ENCODE assay signal across 1 cellular context in genomic region chr15:47477253-47477652, GRCh38.
TF ChIP-seq lines count a peak whose summit lies in the region.

No MANE protein-coding gene starts in this region.

TF ChIP-seq in SK-N-SH, 30 proteins besides CTCF, POLR2A, EP300 and RAD21 (continued from another document):
- TF ChIP-seq USF2 (IDR thresholded peaks at IDR 0.05; ENCODE audit: borderline replicate concordance, low read depth, low read length) (no peak), FOXM1 (IDR thresholded peaks at IDR 0.05; ENCODE audit: low read depth) (no peak), EZH2phosphoT487 (IDR thresholded peaks at IDR 0.05; ENCODE audit: borderline replicate concordance, low read depth) (no peak)
